1 cellular context compared by ENCODE assay signal in the genomic region with DNA sequence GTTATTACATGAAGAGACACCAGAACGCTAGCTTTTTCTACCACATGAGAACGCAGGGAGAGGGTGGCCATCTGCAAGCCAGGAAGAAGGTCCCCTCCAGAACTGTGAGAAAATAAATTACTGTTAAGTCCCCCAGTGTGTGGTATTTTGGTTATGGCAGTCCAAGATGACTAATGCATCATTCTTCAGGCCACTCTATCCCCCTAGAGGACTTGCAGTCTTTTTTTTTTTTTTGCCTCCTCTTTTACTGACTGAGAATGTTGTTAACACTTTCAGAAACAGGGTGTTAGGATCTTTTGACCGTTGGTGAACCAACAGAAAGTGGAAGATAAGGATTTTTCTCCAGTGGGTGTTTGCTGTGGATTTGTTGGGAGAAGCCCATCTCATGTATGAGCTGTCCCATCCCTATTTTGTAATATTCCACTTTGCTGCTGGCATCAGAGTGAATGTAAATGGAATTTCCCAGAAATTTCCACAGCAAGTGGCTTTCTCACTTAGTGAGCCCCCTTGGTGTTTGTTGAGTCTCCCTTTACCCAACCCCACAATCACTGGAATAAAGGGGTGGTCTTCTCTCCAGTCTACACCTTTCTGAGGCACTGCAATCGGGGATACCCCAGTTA.
TF ChIP-seq lines count a peak whose summit lies in the region.

No MANE protein-coding gene starts in this region.

TF ChIP-seq in IMR-90, 13 proteins besides CTCF, POLR2A, EP300 and RAD21:
- TF ChIP-seq SMC3 (IDR thresholded peaks at IDR 0.05; ENCODE audit: low read depth, low read length) (no peak), MAZ (IDR thresholded peaks at IDR 0.05; ENCODE audit: borderline replicate concordance, low read depth, low read length) (no peak), NFE2L2 (IDR thresholded peaks at IDR 0.05; ENCODE audit: low read depth, low read length) (no peak), CEBPB (IDR thresholded peaks at IDR 0.05; ENCODE audit: low read depth, low read length) (no peak), MXI1 (IDR thresholded peaks at IDR 0.05; ENCODE audit: borderline replicate concordance, low read depth, low read length) (no peak), FOS (IDR thresholded peaks at IDR 0.05; ENCODE audit: low read depth, low read length) (no peak)
- TF ChIP-seq, protein P1, sequence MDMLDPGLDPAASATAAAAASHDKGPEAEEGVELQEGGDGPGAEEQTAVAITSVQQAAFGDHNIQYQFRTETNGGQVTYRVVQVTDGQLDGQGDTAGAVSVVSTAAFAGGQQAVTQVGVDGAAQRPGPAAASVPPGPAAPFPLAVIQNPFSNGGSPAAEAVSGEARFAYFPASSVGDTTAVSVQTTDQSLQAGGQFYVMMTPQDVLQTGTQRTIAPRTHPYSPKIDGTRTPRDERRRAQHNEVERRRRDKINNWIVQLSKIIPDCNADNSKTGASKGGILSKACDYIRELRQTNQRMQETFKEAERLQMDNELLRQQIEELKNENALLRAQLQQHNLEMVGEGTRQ (IDR thresholded peaks at IDR 0.05; ENCODE audit: low read depth, low read length), result no peak
TF ChIP-seq in IMR-90: peak in this region for 0.
